ENCODE assay signal across 9 cellular contexts in genomic region chr4:16443504-16444088, GRCh38.
DNase-seq lines count a peak whose midpoint lies in the region; ATAC-seq and TF ChIP-seq lines count a peak whose summit lies in the region.
"Had no signal": no experiment of that assay in that cellular context is flagged by ENCODE, and none has a peak within 500 bp of the region (broad histone marks: within the 10 kb centered on the region; RNA-seq: fewer than 3 reads in every experiment).

No MANE protein-coding gene starts in this region.

- H3K27ac ChIP-seq in CD4-positive, alpha-beta T cell (ENCODE audit: low read depth, low read length) = no peak overlapping the region
- H3K27ac ChIP-seq in right atrium auricular region = no peak overlapping the region
- no peak overlapping the region for H3K27ac ChIP-seq in thoracic aorta
- H3K27ac ChIP-seq: SJSA1 had no signal

- peaks cover 4% of the 10 kb centered on the region for H3K27me3 Mint-ChIP-seq in CD4-positive, alpha-beta T cell
- H3K27me3 Mint-ChIP-seq in stimulated activated memory B cell treated with anti-CD40 and anti-IgM and Interleukin-4, amounts not matched to agents 10 μg/mL and 1 μg/mL and 100 μg/mL, for 72 hours = no peaks in the 10 kb centered on the region
- peaks cover 7% of the 10 kb centered on the region for H3K27me3 Mint-ChIP-seq in activated naive CD4-positive, alpha-beta T cell treated with anti-CD3 and anti-CD28 coated beads for 36 hours (ENCODE audit: low read depth)

- DNase-seq in CD4-positive, alpha-beta T cell = no peak
- DNase-seq in SKM-1 treated with dmso at 0.1 percent for 144 hours (lab: John Stamatoyannopoulos, UW; ENCODE audit: unreplicated experiment) (peak; percentile 27), right atrium auricular region (ENCODE audit: low spot score) (no peak), thoracic aorta (ENCODE audit: low spot score) (no peak)
- no peak for DNase-seq in activated naive CD4-positive, alpha-beta T cell treated with anti-CD3 and anti-CD28 coated beads for 36 hours

- H3K36me3 Mint-ChIP-seq in CD4-positive, alpha-beta T cell (ENCODE audit: low read depth) = no peaks in the 10 kb centered on the region
- no peaks in the 10 kb centered on the region for H3K36me3 Mint-ChIP-seq in stimulated activated memory B cell treated with anti-CD40 and anti-IgM and Interleukin-4, amounts not matched to agents 10 μg/mL and 1 μg/mL and 100 μg/mL, for 72 hours
- H3K36me3 Mint-ChIP-seq in activated naive CD4-positive, alpha-beta T cell treated with anti-CD3 and anti-CD28 coated beads for 36 hours (ENCODE audit: low read depth) = no peaks in the 10 kb centered on the region

- H3K27me3 ChIP-seq in CD4-positive, alpha-beta T cell (ENCODE audit: control insufficient read depth, insufficient read depth, low read length) = no peaks in the 10 kb centered on the region
- no peaks in the 10 kb centered on the region for H3K27me3 ChIP-seq in right atrium auricular region
- H3K27me3 ChIP-seq in thoracic aorta (replicated peaks; ENCODE audit: insufficient read depth) = no peaks in the 10 kb centered on the region
- H3K27me3 ChIP-seq: SJSA1 had no signal

- H3K9me3 ChIP-seq in CD4-positive, alpha-beta T cell (ENCODE audit: control insufficient read depth, low read length) = no peaks in the 10 kb centered on the region
- H3K9me3 ChIP-seq in right atrium auricular region (no peaks in the 10 kb centered on the region), thoracic aorta (no peaks in the 10 kb centered on the region)
- H3K9me3 ChIP-seq: SJSA1 had no signal

- no peaks in the 10 kb centered on the region for H3K4me1 ChIP-seq in right atrium auricular region
- H3K4me1 ChIP-seq in thoracic aorta (ENCODE audit: control insufficient read depth in 1 of 2, low read depth in 2 of 2) = no peaks in the 10 kb centered on the region
- H3K4me1 ChIP-seq: SJSA1 had no signal

- intact Hi-C loops in CD4-positive, alpha-beta T cell (cut with DNase I, micrococcal nuclease) = loop anchor here (2.0 to 10.0 kb wide), 4 partner anchors 149 to 417 kb away; no protein-coding TSS in a partner anchor
- intact Hi-C loops in activated naive CD4-positive, alpha-beta T cell treated with anti-CD3 and anti-CD28 coated beads for 36 hours (cut with micrococcal nuclease) = loop anchor here (1.0 kb wide), 2 partner anchors 153 to 417 kb away; no protein-coding TSS in a partner anchor

- no peak for ATAC-seq in CD4-positive, alpha-beta T cell (ENCODE audit: poor library complexity)
- ATAC-seq in GM18861 (IDR thresholded peaks at IDR 0.05; ENCODE audit: unreplicated experiment) (peak; percentile 81), HG03439 (IDR thresholded peaks at IDR 0.05; ENCODE audit: unreplicated experiment) (peak; percentile 81), thoracic aorta (ENCODE audit: insufficient number of reproducible peaks, low FRiP score, low read depth) (no peak)
- no peak for ATAC-seq in stimulated activated memory B cell treated with anti-CD40 and anti-IgM and Interleukin-4, amounts not matched to agents 10 μg/mL and 1 μg/mL and 100 μg/mL, for 72 hours

- no peak overlapping the region for H3K27ac Mint-ChIP-seq in CD4-positive, alpha-beta T cell
- no peak overlapping the region for H3K27ac Mint-ChIP-seq in stimulated activated memory B cell treated with anti-CD40 and anti-IgM and Interleukin-4, amounts not matched to agents 10 μg/mL and 1 μg/mL and 100 μg/mL, for 72 hours
- H3K27ac Mint-ChIP-seq in activated naive CD4-positive, alpha-beta T cell treated with anti-CD3 and anti-CD28 coated beads for 36 hours = no peak overlapping the region

- no peaks in the 10 kb centered on the region for H3K4me1 Mint-ChIP-seq in CD4-positive, alpha-beta T cell (ENCODE audit: low read depth)
- H3K4me1 Mint-ChIP-seq in stimulated activated memory B cell treated with anti-CD40 and anti-IgM and Interleukin-4, amounts not matched to agents 10 μg/mL and 1 μg/mL and 100 μg/mL, for 72 hours = no peaks in the 10 kb centered on the region
- H3K4me1 Mint-ChIP-seq in activated naive CD4-positive, alpha-beta T cell treated with anti-CD3 and anti-CD28 coated beads for 36 hours (ENCODE audit: low read depth) = no peaks in the 10 kb centered on the region

- CTCF ChIA-PET in CD4-positive, alpha-beta T cell (lab: Charles Lee) = no interaction called here
- CTCF ChIA-PET in activated naive CD4-positive, alpha-beta T cell treated with anti-CD3 and anti-CD28 coated beads for 36 hours (lab: Charles Lee) = interaction anchor here (0.9 to 3.7 kb wide), 10 partner anchors 12 to 1003 kb away, joined by 3 to 20 read pairs (median 3); no protein-coding TSS in a partner anchor

- no peak overlapping the region for H3K4me3 Mint-ChIP-seq in CD4-positive, alpha-beta T cell
- no peak overlapping the region for H3K4me3 Mint-ChIP-seq in stimulated activated memory B cell treated with anti-CD40 and anti-IgM and Interleukin-4, amounts not matched to agents 10 μg/mL and 1 μg/mL and 100 μg/mL, for 72 hours
- H3K4me3 Mint-ChIP-seq in activated naive CD4-positive, alpha-beta T cell treated with anti-CD3 and anti-CD28 coated beads for 36 hours = no peak overlapping the region

- H3K36me3 ChIP-seq in right atrium auricular region (no peaks in the 10 kb centered on the region), thoracic aorta (no peaks in the 10 kb centered on the region)
- H3K36me3 ChIP-seq: SJSA1 had no signal

- POLR2A ChIA-PET in CD4-positive, alpha-beta T cell (lab: Charles Lee) = no interaction called here

- H3K9me3 Mint-ChIP-seq in CD4-positive, alpha-beta T cell = no peaks in the 10 kb centered on the region
- H3K9me3 Mint-ChIP-seq in stimulated activated memory B cell treated with anti-CD40 and anti-IgM and Interleukin-4, amounts not matched to agents 10 μg/mL and 1 μg/mL and 100 μg/mL, for 72 hours = peaks cover 8% of the 10 kb centered on the region
- peaks cover under 1% of the 10 kb centered on the region for H3K9me3 Mint-ChIP-seq in activated naive CD4-positive, alpha-beta T cell treated with anti-CD3 and anti-CD28 coated beads for 36 hours

- no peak overlapping the region for H3K4me3 ChIP-seq in right atrium auricular region
- no peak overlapping the region for H3K4me3 ChIP-seq in thoracic aorta
- H3K4me3 ChIP-seq: SJSA1 had no signal

- TF ChIP-seq CTCF in CD4-positive, alpha-beta T cell (IDR thresholded peaks at IDR 0.05) = peak; percentile 57
- peak; percentile 37 to 71 for TF ChIP-seq CTCF in right atrium auricular region (IDR thresholded peaks at IDR 0.05)
- peak; percentile 35 for TF ChIP-seq CTCF in thoracic aorta (IDR thresholded peaks at IDR 0.05)

Comparison
In these comparisons a context has a peak if more than half of its experiments do, and no peak if none do; other contexts are left out.
1. ATAC-seq: peak in GM18861 (single experiment) and HG03439 (single experiment); none in CD4-positive, alpha-beta T cell (single experiment), thoracic aorta (single experiment) and stimulated activated memory B cell treated with anti-CD40 and anti-IgM and Interleukin-4, amounts not matched to agents 10 μg/mL and 1 μg/mL and 100 μg/mL, for 72 hours (single experiment).
2. Peak in every context shown above with its lines, with median percentiles within 50 percentile points of each other: CTCF ChIP-seq.